Comparison of ENCODE assay signal across 8 cellular contexts in the genomic region with DNA sequence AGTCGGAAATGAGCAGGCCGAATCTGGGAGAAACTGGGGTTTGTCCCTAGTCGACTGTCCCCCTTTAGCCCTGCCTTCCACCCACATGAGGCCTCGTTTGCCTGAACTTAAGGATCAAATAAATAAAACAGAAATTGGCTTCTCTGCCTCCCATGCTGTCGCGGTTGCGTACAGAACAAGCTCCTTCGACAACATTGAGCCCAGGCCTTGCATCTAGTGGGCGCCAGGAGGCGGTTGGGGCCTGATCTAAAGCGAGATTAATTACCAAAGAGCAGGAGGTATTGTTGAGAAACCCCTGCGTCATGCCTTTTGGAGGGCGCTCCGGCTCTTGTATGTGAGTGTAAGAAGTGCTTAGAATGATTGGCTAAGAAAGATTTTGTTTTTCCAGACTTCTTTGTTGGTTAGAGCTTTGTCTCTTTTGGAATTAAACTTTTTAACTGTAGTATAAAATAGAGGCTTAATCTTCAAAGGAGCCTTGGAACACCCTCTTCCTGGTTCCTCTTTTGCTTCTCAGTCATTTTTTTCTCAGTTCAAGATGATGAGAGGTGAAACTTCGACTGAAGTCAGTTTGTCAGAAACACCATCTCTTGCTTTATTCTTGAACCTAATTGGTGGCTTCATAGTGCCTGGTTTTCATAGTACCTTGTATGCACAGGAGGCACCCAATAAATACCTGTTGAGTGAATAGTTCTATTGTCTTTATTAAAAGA. TPM values are rescaled to one million over a fixed set of nuclear protein-coding genes. Genes with fewer than 3 reads are reported as not detected.
A peak's percentile ranks its signal among the peaks of the same experiment; 100 is the strongest.
DNase-seq lines count a peak whose midpoint lies in the region; ATAC-seq and TF ChIP-seq lines count a peak whose summit lies in the region.

No MANE protein-coding gene starts in this region.

- TF ChIP-seq CTCF in GM12865 (IDR thresholded peaks at IDR 0.05; ENCODE audit: insufficient read depth, low read depth, low read length, missing control alignments) (peak; percentile 64), NB4 (IDR thresholded peaks at IDR 0.05; ENCODE audit: low read depth, low read length) (peak; percentile 35)

- peak; percentile 52 for ATAC-seq in HG02588 (IDR thresholded peaks at IDR 0.05; ENCODE audit: unreplicated experiment)

- TF ChIP-seq POLR2A in NB4 (IDR thresholded peaks at IDR 0.05; ENCODE audit: extremely low read depth, insufficient read length): no peak

- H3K4me3 ChIP-seq in GM12865 (ENCODE audit: low read depth, low read length): peak overlapping the region; percentile 83
- peak overlapping the region; percentile 97 for H3K4me3 ChIP-seq in NB4 (ENCODE audit: low read depth, low read length)

- peak; percentile 89 for DNase-seq in GM12865 (ENCODE audit: low read depth)
- peak; percentile 92 for DNase-seq in NB4 (ENCODE audit: low read depth)
- DNase-seq in T-helper 2 cell: peak; percentile 29 to 93 (median 64)
- peak in 50 of 58 donors; percentile 5 to 67 (median 42) for DNase-seq in anterior cingulate cortex (lab: John Stamatoyannopoulos, UW)
- DNase-seq in hepatic stellate cell (ENCODE audit: low spot score): peak; percentile 83
- DNase-seq in renal cortical epithelial cell (ENCODE audit: low read depth): peak; percentile 87
- no peak for DNase-seq in NCI-H187 treated with DMSO at 0.1 percent for 48 hours (lab: John Stamatoyannopoulos, UW)

RNA-seq across cellular contexts. Expression of a gene that starts 0.8 kb away (rescaled TPM):
- total RNA-seq in renal cortical epithelial cell: 282 and 284 TPM in 2 replicates

RNA-seq across cellular contexts. Expression of a gene that starts 25.2 kb away (rescaled TPM):
- 36.0 and 53.5 TPM in 2 replicates for total RNA-seq in renal cortical epithelial cell
